In genomic region chr2:63856302-63856600, GRCh38 we compare ENCODE assay signal across 11 cellular contexts. TPM values are rescaled to one million over a fixed set of nuclear protein-coding genes. Genes with fewer than 3 reads are reported as not detected.
DNase-seq lines count a peak whose midpoint lies in the region; ATAC-seq and TF ChIP-seq lines count a peak whose summit lies in the region.
"Had no signal": no experiment of that assay in that cellular context is flagged by ENCODE, and none has a peak within 500 bp of the region (broad histone marks: within the 10 kb centered on the region; RNA-seq: fewer than 3 reads in every experiment).

No MANE protein-coding gene starts in this region.

- peaks cover 0 to 3% (median 0%) of the 10 kb centered on the region in 8 donors for H3K9me3 Mint-ChIP-seq in CD4-positive, alpha-beta memory T cell
- no peaks in the 10 kb centered on the region for H3K9me3 Mint-ChIP-seq in T-helper 2 cell treated with Interferon-gamma antibody and Interleukin-4, amounts not matched to agents 5 μg/mL and 100 μg/mL, for 36 hours

- peaks cover 61% of the 10 kb centered on the region for H3K4me1 ChIP-seq in CD4-positive, alpha-beta memory T cell (ENCODE audit: insufficient read depth, low read length)
- peaks cover 36 to 40% (median 37%) of the 10 kb centered on the region in 3 donors for H3K4me1 ChIP-seq in skeletal muscle tissue (ENCODE audit: control insufficient read depth in 3 of 3, insufficient read depth in 3 of 3, low read length in 3 of 3)
- no peaks in the 10 kb centered on the region for H3K4me1 ChIP-seq in PC-9 (replicated peaks; ENCODE audit: insufficient read depth)

- ATAC-seq in left cardiac atrium: no peak

- H3K4me2 ChIP-seq in PC-9: no peak overlapping the region

- peaks cover 45 to 65% (median 55%) of the 10 kb centered on the region in 4 donors for H3K4me1 Mint-ChIP-seq in CD4-positive, alpha-beta memory T cell
- H3K4me1 Mint-ChIP-seq in T-helper 2 cell treated with Interferon-gamma antibody and Interleukin-4, amounts not matched to agents 5 μg/mL and 100 μg/mL, for 36 hours (ENCODE audit: low read depth): peaks cover 69% of the 10 kb centered on the region

- TF ChIP-seq CTCF in PC-9 (conservative IDR thresholded peaks at IDR 0.05): no peak

- H2AFZ ChIP-seq in PC-9: no peak overlapping the region

- peak overlapping the region; percentile 68 for H3K27ac ChIP-seq in CD4-positive, alpha-beta memory T cell (ENCODE audit: low read depth, low read length)
- peak overlapping the region; percentile 72 for H3K27ac ChIP-seq in skeletal muscle tissue (ENCODE audit: low read depth, low read length)
- no peak overlapping the region for H3K27ac ChIP-seq in PC-9
- H3K27ac ChIP-seq: pancreas had no signal

- no TSS peak for BruUV-seq in PC-9 (replicated peaks; lab: Mats Ljungman, UMichigan)

- H3K9ac ChIP-seq in skeletal muscle tissue (ENCODE audit: low read depth in 1 of 3, low read length in 3 of 3): peak overlapping the region in 1 of 3 donors; percentile 51

- H3K36me3 Mint-ChIP-seq in CD4-positive, alpha-beta memory T cell: peaks cover 19 to 31% of the 10 kb centered on the region in 2 donors
- peaks cover 66% of the 10 kb centered on the region for H3K36me3 Mint-ChIP-seq in T-helper 2 cell treated with Interferon-gamma antibody and Interleukin-4, amounts not matched to agents 5 μg/mL and 100 μg/mL, for 36 hours (ENCODE audit: low read depth)

- H3F3A ChIP-seq in PC-9 (ENCODE audit: insufficient read depth, low read depth): no peaks in the 10 kb centered on the region

- intact Hi-C loops in CD4-positive, alpha-beta memory T cell (cut with micrococcal nuclease): loop anchor here (1.0 kb wide), 1 partner anchor 16 kb away; no protein-coding TSS in a partner anchor
- intact Hi-C loops in PC-9 (cut with micrococcal nuclease; ENCODE audit: unreplicated experiment) (no loop called here), left cardiac atrium (cut with DNase I) (no loop called here)

- H3K9me2 ChIP-seq in PC-9 (ENCODE audit: insufficient read depth): no peaks in the 10 kb centered on the region; the same call in 1 of the 2 replicates

- no peak overlapping the region for H3K4me3 ChIP-seq in CD4-positive, alpha-beta memory T cell (ENCODE audit: low read length in 2 of 2)
- peak overlapping the region in 1 of 3 donors; percentile 15 for H3K4me3 ChIP-seq in skeletal muscle tissue (ENCODE audit: low read length in 3 of 3)
- no peak overlapping the region for H3K4me3 ChIP-seq in PC-9
- H3K4me3 ChIP-seq: pancreas had no signal

- CTCF ChIA-PET in CD4-positive, alpha-beta memory T cell (lab: Charles Lee; ENCODE audit: partially characterized antibody): interaction anchor here (0.8 to 9.0 kb wide), 6 partner anchors 9 to 165 kb away, joined by 3 to 111 read pairs (median 24); partner anchors contain the start of gene UGP2
- CTCF ChIA-PET in PC-9 (lab: Charles Lee): no interaction called here

- H3K4me3 Mint-ChIP-seq in CD4-positive, alpha-beta memory T cell: peak overlapping the region; percentile 60 to 89 (median 74)
- H3K4me3 Mint-ChIP-seq in T-helper 2 cell treated with Interferon-gamma antibody and Interleukin-4, amounts not matched to agents 5 μg/mL and 100 μg/mL, for 36 hours: peak overlapping the region; percentile 76

- DNase-seq in CD4-positive, alpha-beta memory T cell: peak; percentile 67 to 86 (median 81)
- peak; percentile 32 for DNase-seq in T-helper 2 cell treated with Interferon-gamma antibody and Interleukin-4, amounts not matched to agents 5 μg/mL and 100 μg/mL, for 36 hours (ENCODE audit: low spot score)
- DNase-seq in activated naive CD4-positive, alpha-beta T cell treated with Interleukin-2 at 50 U/mL for 16 hours: peak; percentile 46
- DNase-seq in PC-9 (no peak), SW480 (ENCODE audit: low spot score) (no peak), HuH-7.5 (ENCODE audit: low spot score) (no peak), left cardiac atrium (no peak)
- DNase-seq: Caco-2, NCI-H1105 treated with DMSO at 0.1 percent for 48 hours, pancreas had no signal

- H4K20me1 ChIP-seq in PC-9 (ENCODE audit: insufficient read depth): no peaks in the 10 kb centered on the region

- peaks cover 7% of the 10 kb centered on the region for H3K36me3 ChIP-seq in CD4-positive, alpha-beta memory T cell (ENCODE audit: insufficient read depth, low read length)
- H3K36me3 ChIP-seq in skeletal muscle tissue (ENCODE audit: control insufficient read depth in 3 of 3, insufficient read depth in 3 of 3, low read length in 3 of 3): peaks cover 18 to 27% (median 23%) of the 10 kb centered on the region in 3 donors
- H3K36me3 ChIP-seq in PC-9 (ENCODE audit: low read depth): peaks cover 29% of the 10 kb centered on the region

- H3K79me2 ChIP-seq in PC-9 (ENCODE audit: low read depth): peaks cover 49% of the 10 kb centered on the region

- H3K27ac Mint-ChIP-seq in CD4-positive, alpha-beta memory T cell: peak overlapping the region; percentile 77 to 96 (median 93)
- H3K27ac Mint-ChIP-seq in T-helper 2 cell treated with Interferon-gamma antibody and Interleukin-4, amounts not matched to agents 5 μg/mL and 100 μg/mL, for 36 hours: peak overlapping the region; percentile 93

- no peaks in the 10 kb centered on the region for H3K27me3 Mint-ChIP-seq in CD4-positive, alpha-beta memory T cell
- H3K27me3 Mint-ChIP-seq in T-helper 2 cell treated with Interferon-gamma antibody and Interleukin-4, amounts not matched to agents 5 μg/mL and 100 μg/mL, for 36 hours (ENCODE audit: low read depth): no peaks in the 10 kb centered on the region

- H3K9me3 ChIP-seq in CD4-positive, alpha-beta memory T cell (ENCODE audit: control insufficient read depth in 1 of 2, low read length in 2 of 2): no peaks in the 10 kb centered on the region
- no peaks in the 10 kb centered on the region for H3K9me3 ChIP-seq in skeletal muscle tissue (ENCODE audit: control insufficient read depth in 3 of 3, low read length in 3 of 3)
- H3K9me3 ChIP-seq in PC-9 (ENCODE audit: insufficient read depth, low read depth): no peaks in the 10 kb centered on the region
- H3K9me3 ChIP-seq: Caco-2, pancreas had no signal

- no peaks in the 10 kb centered on the region for H3K27me3 ChIP-seq in CD4-positive, alpha-beta memory T cell (ENCODE audit: insufficient read depth, low read length)
- H3K27me3 ChIP-seq in skeletal muscle tissue (ENCODE audit: control insufficient read depth in 3 of 3, insufficient read depth in 3 of 3, low read length in 3 of 3): no peaks in the 10 kb centered on the region
- H3K27me3 ChIP-seq in PC-9 (ENCODE audit: insufficient read depth, low read depth): no peaks in the 10 kb centered on the region
- H3K27me3 ChIP-seq: pancreas had no signal

- POLR2A ChIA-PET in CD4-positive, alpha-beta memory T cell (lab: Charles Lee; ENCODE audit: partially characterized antibody): interaction anchor here (1.5 to 10.7 kb wide), 3 partner anchors 10 to 18 kb away, joined by 3 to 113 read pairs (median 5); partner anchors contain the start of gene UGP2
- POLR2A ChIA-PET in PC-9 (lab: Charles Lee; ENCODE audit: unreplicated experiment): no interaction called here

RNA-seq across cellular contexts. Expression of gene UGP2, which starts 14.6 kb away (rescaled TPM):
- 10 to 100 TPM; 77.6 to 92.7 TPM for total RNA-seq in CD4-positive, alpha-beta memory T cell
- 100 to 1,000 TPM; 137 to 224 TPM for polyA plus RNA-seq in CD4-positive, alpha-beta memory T cell
- total RNA-seq in skeletal muscle tissue: 270 TPM
- total RNA-seq in PC-9 (2021): 83.5 and 89.5 TPM in 2 replicates
- 100 to 1,000 TPM; 303 TPM for total RNA-seq in left cardiac atrium

Comparison
In these comparisons a context has a peak if more than half of its experiments do, and no peak if none do; other contexts are left out.
1. DNase-seq: peak in CD4-positive, alpha-beta memory T cell (5 of 5), T-helper 2 cell treated with Interferon-gamma antibody and Interleukin-4, amounts not matched to agents 5 μg/mL and 100 μg/mL, for 36 hours (single experiment) and activated naive CD4-positive, alpha-beta T cell treated with Interleukin-2 at 50 U/mL for 16 hours (single experiment); none in PC-9 (0 of 2), SW480 (single experiment), HuH-7.5 (single experiment) and left cardiac atrium (single experiment).